In genomic region chr5:38681966-38682365, GRCh38 we compare ENCODE assay signal across 16 cellular contexts.
DNase-seq lines count a peak whose midpoint lies in the region; ATAC-seq and TF ChIP-seq lines count a peak whose summit lies in the region.
"Had no signal": no experiment of that assay in that cellular context is flagged by ENCODE, and none has a peak within 500 bp of the region (broad histone marks: within the 10 kb centered on the region; RNA-seq: fewer than 3 reads in every experiment).

No MANE protein-coding gene starts in this region.

- H3K9me3 Mint-ChIP-seq in WTC11: peaks cover 10% of the 10 kb centered on the region; the same call in 1 of the 2 replicates

- TF ChIP-seq CTCF in WTC11 (IDR thresholded peaks at IDR 0.05): no peak

- DNase-seq in Right ventricle myocardium superior: no peak
- no peak for DNase-seq in Right ventricle myocardium inferior (ENCODE audit: missing footprints)
- DNase-seq in caudate nucleus (lab: John Stamatoyannopoulos, UW): no peak
- no peak for DNase-seq in SIG-M5 treated with dmso at 0.1 percent for 504 hours (lab: John Stamatoyannopoulos, UW; ENCODE audit: unreplicated experiment)
- no peak for DNase-seq in NCI-H446 treated with DMSO at 0.1 percent for 48 hours (lab: John Stamatoyannopoulos, UW)
- DNase-seq in WTC11 (ENCODE audit: low spot score): no peak
- DNase-seq: AML-193, DMS79, GM23248 had no signal

- H3K27ac ChIP-seq in caudate nucleus (ENCODE audit: low read depth, low read length): peak overlapping the region; percentile 74
- peak overlapping the region; percentile 16 for H3K27ac ChIP-seq in layer of hippocampus (ENCODE audit: low read depth, low read length)
- H3K27ac ChIP-seq in temporal lobe (ENCODE audit: low read depth, low read length): peak overlapping the region; percentile 85
- H3K27ac ChIP-seq: 22Rv1, BLaER1, GM23248 had no signal

- no peaks in the 10 kb centered on the region for H3K4me1 Mint-ChIP-seq in WTC11

- POLR2A ChIA-PET in WTC11 (lab: Charles Lee): no interaction called here

- CTCF ChIA-PET in WTC11 (lab: Charles Lee): interaction anchor here (1.4 to 2.4 kb wide), 2 partner anchors 9 to 240 kb away, joined by 6 to 10 read pairs; no protein-coding TSS in a partner anchor

- ATAC-seq in Right ventricle myocardium superior (ENCODE audit: poor library complexity) (peak; percentile 45), Right ventricle myocardium inferior (no peak), WTC11 (no peak)
- ATAC-seq: GM12878, HCT116, HepG2 had no signal

- no peaks in the 10 kb centered on the region for H3K36me3 Mint-ChIP-seq in WTC11

- H3K27ac Mint-ChIP-seq in WTC11: no peak overlapping the region

- no peaks in the 10 kb centered on the region; the same call in 1 of the 2 replicates for H3K27me3 Mint-ChIP-seq in WTC11 (ENCODE audit: low read depth)

- H3K4me3 Mint-ChIP-seq in WTC11: no peak overlapping the region

- no peaks in the 10 kb centered on the region for H3K27me3 ChIP-seq in layer of hippocampus (ENCODE audit: control insufficient read depth, insufficient read depth, low read length)
- H3K27me3 ChIP-seq: BLaER1 had no signal

- intact Hi-C loops in Right ventricle myocardium superior (cut with DNase I): no loop called here
- intact Hi-C loops in Right ventricle myocardium inferior (cut with DNase I): no loop called here

TF ChIP-seq in WTC11, 78 proteins besides CTCF, POLR2A, EP300 and RAD21 (continues in another document):
- no peak for TF ChIP-seq GRHL2 (CRISPR knock-in tag; IDR thresholded peaks at IDR 0.05; ENCODE audit: insufficient replicate concordance, severe bottlenecking)
- no peak for TF ChIP-seq GTF2I (CRISPR knock-in tag; conservative IDR thresholded peaks at IDR 0.05)
- no peak for TF ChIP-seq CREB1 (CRISPR knock-in tag; IDR thresholded peaks at IDR 0.05)
- no peak for TF ChIP-seq GABPB1 (CRISPR knock-in tag; IDR thresholded peaks at IDR 0.05)
- TF ChIP-seq RORB (CRISPR knock-in tag; IDR thresholded peaks at IDR 0.05): no peak
- no peak for TF ChIP-seq AR (CRISPR knock-in tag; IDR thresholded peaks at IDR 0.05)
- no peak for TF ChIP-seq PRDM15 (CRISPR knock-in tag; IDR thresholded peaks at IDR 0.05)
- TF ChIP-seq NR1H2 (CRISPR knock-in tag; IDR thresholded peaks at IDR 0.05): no peak
- TF ChIP-seq ZNF512 (CRISPR knock-in tag; IDR thresholded peaks at IDR 0.05; ENCODE audit: borderline replicate concordance): no peak
- TF ChIP-seq PREB (CRISPR knock-in tag; IDR thresholded peaks at IDR 0.05; ENCODE audit: borderline replicate concordance): no peak
- no peak for TF ChIP-seq IRF2 (CRISPR knock-in tag; IDR thresholded peaks at IDR 0.05; ENCODE audit: borderline replicate concordance, low read depth)
- TF ChIP-seq ZNF138 (CRISPR knock-in tag; conservative IDR thresholded peaks at IDR 0.05): no peak
- no peak for TF ChIP-seq FOXP1 (CRISPR knock-in tag; IDR thresholded peaks at IDR 0.05; ENCODE audit: borderline replicate concordance)
- no peak for TF ChIP-seq HMGXB4 (CRISPR knock-in tag; IDR thresholded peaks at IDR 0.05)
- no peak for TF ChIP-seq ERG (CRISPR knock-in tag; IDR thresholded peaks at IDR 0.05)

Comparison
In these comparisons a context has a peak if more than half of its experiments do, and no peak if none do; other contexts are left out.
1. H3K27ac ChIP-seq: peak in every context shown above with its lines; median percentile 85 in temporal lobe; 74 in caudate nucleus; 16 in layer of hippocampus.